Comparison of ENCODE assay signal across 9 cellular contexts in the genomic region with DNA sequence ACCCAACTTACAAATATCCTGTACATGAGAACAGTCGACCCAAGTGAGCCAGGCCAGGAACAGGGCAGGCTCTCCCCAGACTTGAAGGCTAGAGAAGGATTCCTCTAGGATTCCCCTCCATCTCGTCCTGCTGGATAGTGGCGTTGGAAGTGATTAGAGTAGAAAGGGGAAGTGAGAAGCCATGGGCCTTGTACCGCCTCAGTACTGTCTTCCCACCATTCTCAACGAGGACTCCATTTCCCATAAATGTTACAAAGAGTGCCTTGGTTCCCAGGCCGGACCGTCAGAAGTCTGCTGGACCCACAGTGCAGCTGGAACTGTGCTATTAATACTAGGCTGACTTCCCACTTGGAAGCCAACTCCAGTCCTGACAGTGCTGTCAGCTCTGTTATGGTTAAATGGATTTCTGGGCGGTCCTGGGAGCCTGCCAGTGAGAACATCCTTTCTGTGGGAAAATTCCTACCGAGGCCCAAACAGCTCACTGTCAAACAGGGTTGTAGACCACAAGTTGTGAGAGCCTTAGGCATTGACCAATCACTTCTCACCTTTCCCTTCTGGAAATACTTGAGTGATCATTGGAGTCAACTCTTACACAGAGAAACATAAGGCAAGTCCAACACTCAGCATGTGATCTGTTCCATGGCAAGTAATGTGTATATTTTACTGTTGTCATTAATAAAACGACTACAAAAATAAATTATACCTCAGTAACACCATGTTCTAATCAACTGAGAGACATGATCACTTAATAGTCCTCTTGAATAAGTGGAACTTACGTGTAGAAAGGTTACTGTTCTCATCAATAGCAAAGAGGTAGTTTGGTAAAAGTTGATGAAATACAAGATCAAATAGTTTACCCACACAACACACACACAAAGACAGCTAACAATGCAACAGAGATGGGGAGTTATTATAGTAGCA. TPM values are rescaled to one million over a fixed set of nuclear protein-coding genes. Genes with fewer than 3 reads are reported as not detected.
DNase-seq lines count a peak whose midpoint lies in the region; ATAC-seq, FAIRE-seq and TF ChIP-seq lines count a peak whose summit lies in the region.
"Had no signal": no experiment of that assay in that cellular context is flagged by ENCODE, and none has a peak within 500 bp of the region (broad histone marks: within the 10 kb centered on the region; RNA-seq: fewer than 3 reads in every experiment).

No MANE protein-coding gene starts in this region.

- H3K27ac ChIP-seq in pancreas: peak overlapping the region in 1 of 4 donors; percentile 23

- H3K4me3 ChIP-seq in choroid plexus epithelial cell (ENCODE audit: low read depth, low read length) (no peak overlapping the region), pancreas (no peak overlapping the region)

- H3K4me1 ChIP-seq in pancreas: no peaks in the 10 kb centered on the region

- TF ChIP-seq CTCF in choroid plexus epithelial cell (conservative IDR thresholded peaks at IDR 0.05; ENCODE audit: low read depth, low read length): no peak
- TF ChIP-seq CTCF in pancreas (IDR thresholded peaks at IDR 0.05): no peak

- DNase-seq in ELF-1 (ENCODE audit: low read depth, low spot score): peak; percentile 7
- peak; percentile 92 for DNase-seq in choroid plexus epithelial cell (ENCODE audit: low read depth)
- DNase-seq in pancreas: peak in 2 of 6 donors; percentile 15 to 16
- no peak for DNase-seq in SW 1271 (lab: John Stamatoyannopoulos, UW)
- no peak for DNase-seq in HPDE6-E6E7 (ENCODE audit: extremely low spot score)
- no peak for DNase-seq in foreskin melanocyte
- DNase-seq: NCI-H187 had no signal

- no peaks in the 10 kb centered on the region for H3K36me3 ChIP-seq in pancreas

- intact Hi-C loops in pancreas (cut with DNase I): no loop called here

- FAIRE-seq in pancreas (lab: Jason Lieb, UNC): peak; percentile 63

- WGBS in pancreas, 2 donors: 49 to 64% methylated on average over 11 of the region's 11 CpGs

- H3K27me3 ChIP-seq in pancreas: no peaks in the 10 kb centered on the region

- no peaks in the 10 kb centered on the region for H3K9me3 ChIP-seq in pancreas

- ATAC-seq in HG03159 (IDR thresholded peaks at IDR 0.05; ENCODE audit: unreplicated experiment) (peak; percentile 25), pancreas (peak in 3 of 4 donors; percentile 27 to 40 (median 36)), GM19463 (IDR thresholded peaks at IDR 0.05; ENCODE audit: unreplicated experiment) (no peak)

RNA-seq across cellular contexts. Expression of a gene that starts 58.4 kb away (rescaled TPM):
- not detected for total RNA-seq in pancreas
- polyA plus RNA-seq in pancreas: not detected

Comparison
In these comparisons a context has a peak if more than half of its experiments do, and no peak if none do; other contexts are left out.
1. DNase-seq: peak in ELF-1 (single experiment) and choroid plexus epithelial cell (single experiment); none in SW 1271 (0 of 2), HPDE6-E6E7 (single experiment) and foreskin melanocyte (single experiment).